Comparison of ENCODE assay signal across 19 cellular contexts in the genomic region with DNA sequence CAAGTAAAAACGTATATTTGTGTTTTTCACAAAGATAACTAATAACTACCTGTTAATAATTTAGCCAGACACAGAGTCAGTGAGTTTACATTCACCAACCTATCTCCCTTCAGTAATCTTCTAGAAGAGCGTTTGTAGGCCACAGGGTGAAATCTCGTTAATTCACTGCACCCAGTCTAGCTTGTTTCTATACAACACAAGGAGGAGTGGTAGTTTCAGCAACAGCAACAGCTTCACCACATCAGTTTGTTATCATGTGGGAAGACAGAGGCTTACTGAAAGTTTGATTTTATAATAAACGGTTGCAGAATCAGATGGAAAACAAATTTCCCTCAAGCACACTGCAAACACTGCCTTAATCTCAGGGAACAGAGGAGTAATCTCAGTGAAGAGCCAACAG. TPM values are rescaled to one million over a fixed set of nuclear protein-coding genes. Genes with fewer than 3 reads are reported as not detected.
DNase-seq lines count a peak whose midpoint lies in the region; ATAC-seq and TF ChIP-seq lines count a peak whose summit lies in the region.
"Had no signal": no experiment of that assay in that cellular context is flagged by ENCODE, and none has a peak within 500 bp of the region (broad histone marks: within the 10 kb centered on the region; RNA-seq: fewer than 3 reads in every experiment).

No MANE protein-coding gene starts in this region.

- no peak overlapping the region for H3K27ac Mint-ChIP-seq in neural progenitor cell
- H3K27ac Mint-ChIP-seq: CD8-positive, alpha-beta T cell; stimulated activated memory B cell treated with anti-CD40 and anti-IgM and Interleukin-4, amounts not matched to agents 10 μg/mL and 1 μg/mL and 100 μg/mL, for 72 hours; T-helper 2 cell treated with Interferon-gamma antibody and Interleukin-4, amounts not matched to agents 5 μg/mL and 100 μg/mL, for 36 hours had no signal

- no peak overlapping the region for H2AFZ ChIP-seq in neural progenitor cell (replicated peaks)

- peak overlapping the region in 53 of 59 donors; percentile 1 to 92 (median 79) for H3K4me3 ChIP-seq in dorsolateral prefrontal cortex
- H3K4me3 ChIP-seq in neural progenitor cell, result no peak overlapping the region
- H3K4me3 ChIP-seq: ovary, SJCRH30, spleen, uterus had no signal

- peaks cover 41% of the 10 kb centered on the region for H3K79me2 ChIP-seq in neural progenitor cell (ENCODE audit: low read depth)

- H3K4me1 ChIP-seq in neural progenitor cell, result peaks cover 38% of the 10 kb centered on the region
- H3K4me1 ChIP-seq: SJCRH30 had no signal

- H3K9ac ChIP-seq in neural progenitor cell, result no peak overlapping the region

- H3K9me3 ChIP-seq in neural progenitor cell (ENCODE audit: low read depth), result no peaks in the 10 kb centered on the region
- H3K9me3 ChIP-seq: ovary, SJCRH30, spleen, uterus had no signal

- no peak for ATAC-seq in Right ventricle myocardium superior (ENCODE audit: poor library complexity)
- ATAC-seq: CD8-positive, alpha-beta T cell; stimulated activated memory B cell treated with anti-CD40 and anti-IgM and Interleukin-4, amounts not matched to agents 10 μg/mL and 1 μg/mL and 100 μg/mL, for 72 hours had no signal

- H3K4me1 Mint-ChIP-seq in neural progenitor cell, result peaks cover 23% of the 10 kb centered on the region

- no peaks in the 10 kb centered on the region for H3K9me3 Mint-ChIP-seq in neural progenitor cell
- H3K9me3 Mint-ChIP-seq: CD8-positive, alpha-beta T cell; stimulated activated memory B cell treated with anti-CD40 and anti-IgM and Interleukin-4, amounts not matched to agents 10 μg/mL and 1 μg/mL and 100 μg/mL, for 72 hours; T-helper 2 cell treated with Interferon-gamma antibody and Interleukin-4, amounts not matched to agents 5 μg/mL and 100 μg/mL, for 36 hours had no signal

- H3F3A ChIP-seq in neural progenitor cell (ENCODE audit: low read depth), result peaks cover 43% of the 10 kb centered on the region

- H3K27ac ChIP-seq in dorsolateral prefrontal cortex (peak overlapping the region; percentile 62 to 100 (median 98)), neural progenitor cell (no peak overlapping the region)
- H3K27ac ChIP-seq: HL-60, ovary, SJCRH30, spleen, uterus had no signal

- H3K4me2 ChIP-seq in neural progenitor cell, result peak overlapping the region; percentile 10

- H3K27me3 Mint-ChIP-seq in neural progenitor cell (ENCODE audit: insufficient read depth, low read depth), result peaks cover 42% of the 10 kb centered on the region

- no peaks in the 10 kb centered on the region for H3K27me3 ChIP-seq in dorsolateral prefrontal cortex
- peaks cover 39% of the 10 kb centered on the region for H3K27me3 ChIP-seq in neural progenitor cell
- H3K27me3 ChIP-seq: ovary, uterus had no signal

- TF ChIP-seq CTCF in dorsolateral prefrontal cortex (IDR thresholded peaks at IDR 0.05 in 54 of 56, conservative IDR thresholded peaks at IDR 0.05 in 2 of 56; ENCODE audit: low read depth in 1 of 56, partially characterized antibody in 56 of 56), result peak in 1 of 56 donors; percentile 1
- TF ChIP-seq CTCF in neural progenitor cell (IDR thresholded peaks at IDR 0.05), result no peak

- peak; percentile 41 for DNase-seq in ACHN
- peak; percentile 26 for DNase-seq in NCI-H526 treated with DMSO at 0.1 percent for 48 hours (lab: John Stamatoyannopoulos, UW)
- no peak for DNase-seq in dorsolateral prefrontal cortex
- DNase-seq in neural progenitor cell (ENCODE audit: low spot score), result no peak
- no peak for DNase-seq in anterior cingulate cortex (lab: John Stamatoyannopoulos, UW)
- no peak for DNase-seq in NCI-H1694 treated with DMSO at 0.1 percent for 48 hours (lab: John Stamatoyannopoulos, UW)
- no peak for DNase-seq in Right ventricle myocardium superior
- no peak for DNase-seq in dermis blood vessel endothelial cell
- DNase-seq: activated naive CD4-positive, alpha-beta T cell treated with anti-CD3 and anti-CD28 coated beads, Interleukin-2, amount 50 U/mL, for 16 hours; CD8-positive, alpha-beta T cell; KG1; left cardiac atrium; ovary; SJCRH30; spleen; uterus had no signal

- H3K36me3 ChIP-seq in neural progenitor cell, result no peaks in the 10 kb centered on the region
- H3K36me3 ChIP-seq: ovary, SJCRH30, spleen, uterus had no signal

- no peaks in the 10 kb centered on the region for H3K36me3 Mint-ChIP-seq in neural progenitor cell
- H3K36me3 Mint-ChIP-seq: CD8-positive, alpha-beta T cell; stimulated activated memory B cell treated with anti-CD40 and anti-IgM and Interleukin-4, amounts not matched to agents 10 μg/mL and 1 μg/mL and 100 μg/mL, for 72 hours had no signal

- H4K20me1 ChIP-seq in neural progenitor cell (ENCODE audit: low read depth), result peaks cover 15% of the 10 kb centered on the region

- H3K4me3 Mint-ChIP-seq in neural progenitor cell, result no peak overlapping the region
- H3K4me3 Mint-ChIP-seq: CD8-positive, alpha-beta T cell; stimulated activated memory B cell treated with anti-CD40 and anti-IgM and Interleukin-4, amounts not matched to agents 10 μg/mL and 1 μg/mL and 100 μg/mL, for 72 hours; T-helper 2 cell treated with Interferon-gamma antibody and Interleukin-4, amounts not matched to agents 5 μg/mL and 100 μg/mL, for 36 hours had no signal

- in situ Hi-C loops in ACHN (cut with HindIII; ENCODE audit: low pct_ligation_motif_present, low pct_unique_long_range_greater_than_20kb, low sequenced_read_pairs), result no loop called here

- intact Hi-C loops in dorsolateral prefrontal cortex (cut with DNase I), result no loop called here
- intact Hi-C loops in Right ventricle myocardium superior (cut with DNase I), result no loop called here

RNA-seq across cellular contexts. Expression of a gene that starts 2.6 kb away (rescaled TPM):
- total RNA-seq in dorsolateral prefrontal cortex (100 to 1,000 TPM in 118 of 120 experiments, 10 to 100 TPM in 2; 94.0 to 204 (median 136) TPM), neural progenitor cell (ENCODE audit: low replicate concordance) (5.4 and 6.3 TPM in 2 replicates), Right ventricle myocardium superior (76.5 TPM), dermis blood vessel endothelial cell (under 0.01 TPM in 1 of 2 replicates, not detected in the other)

Comparison
In these comparisons a context has a peak if more than half of its experiments do, and no peak if none do; other contexts are left out.
1. DNase-seq: peak in ACHN (single experiment) and NCI-H526 treated with DMSO at 0.1 percent for 48 hours (single experiment); none in dorsolateral prefrontal cortex (0 of 10), neural progenitor cell (single experiment), anterior cingulate cortex (0 of 58), NCI-H1694 treated with DMSO at 0.1 percent for 48 hours (single experiment), Right ventricle myocardium superior (single experiment) and dermis blood vessel endothelial cell (single experiment).
2. RNA of a gene that starts 2.6 kb away (total RNA-seq): 94.0 to 204 TPM in dorsolateral prefrontal cortex and 76.5 TPM in Right ventricle myocardium superior (single experiment); 5.4 to 6.3 TPM in neural progenitor cell and under 0.01 TPM in dermis blood vessel endothelial cell; every median in the first group is over 10 times any median in the second.